Comparison of ENCODE assay signal across 8 cellular contexts in the genomic region with DNA sequence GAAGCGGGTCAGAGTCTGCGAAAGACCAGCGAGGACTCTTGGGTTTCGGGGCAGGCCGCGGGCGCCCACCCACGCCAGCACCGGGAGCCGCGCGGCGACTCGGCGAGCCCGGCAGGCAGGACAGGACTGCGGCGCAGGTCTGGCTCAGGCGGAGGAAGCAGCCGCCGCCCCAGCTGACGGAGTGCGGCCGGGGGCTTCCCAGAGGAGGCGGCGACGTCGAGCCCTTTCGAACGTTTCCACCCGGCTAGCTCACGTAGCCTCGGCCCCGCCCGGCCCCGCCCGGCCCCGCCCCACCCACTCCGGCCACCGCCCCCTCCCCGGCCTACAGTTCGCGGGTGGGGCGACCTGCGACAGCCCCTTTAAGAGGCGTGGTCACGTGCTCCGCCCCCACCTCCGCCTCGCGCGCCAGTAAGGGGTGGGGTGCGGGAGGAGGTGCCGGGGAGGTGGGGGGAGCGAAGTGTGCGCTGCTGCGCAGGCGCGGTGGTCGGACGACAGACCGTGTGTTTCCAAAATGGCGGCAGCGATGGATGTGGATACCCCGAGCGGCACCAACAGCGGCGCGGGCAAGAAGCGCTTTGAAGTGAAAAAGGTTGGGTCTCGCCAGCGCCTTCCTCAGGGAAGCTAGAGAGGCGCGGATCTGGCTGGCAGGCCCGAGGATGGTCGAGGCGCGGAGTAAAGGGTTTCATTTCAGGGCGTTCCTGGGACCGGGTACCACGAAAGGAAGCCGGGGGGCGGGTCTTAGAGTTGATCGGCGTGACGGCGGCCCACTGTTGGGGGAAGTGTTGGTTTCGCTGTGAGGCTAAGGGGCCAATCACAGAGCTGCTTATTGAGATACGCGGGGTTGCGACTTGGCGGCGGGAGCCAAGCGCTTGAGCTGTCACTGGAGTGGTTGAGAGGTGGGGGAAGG. TPM values are rescaled to one million over a fixed set of nuclear protein-coding genes. Genes with fewer than 3 reads are reported as not detected.
DNase-seq lines count a peak whose midpoint lies in the region; ATAC-seq and TF ChIP-seq lines count a peak whose summit lies in the region.

Gene RBX1 (plus strand): TSS at position 491 of the 907 bp plus-strand sequence. CDS start 21 bp downstream, at position 512.

- DNase-seq in GM23338 (ENCODE audit: low spot score) = peak; percentile 99
- DNase-seq in LHCN-M2 (ENCODE audit: low read depth) = peak; percentile 97
- DNase-seq in RPMI8226 = peak; percentile 98
- DNase-seq in fibroblast of lung (ENCODE audit: low read depth in 2 of 2) = peak; percentile 97 to 99
- peak; percentile 96 to 100 (median 99) for DNase-seq in naive thymus-derived CD4-positive, alpha-beta T cell
- peak; percentile 97 for DNase-seq in stimulated activated naive B cell treated with anti-CD40 and anti-IgM and Interleukin-4, amounts not matched to agents 10 μg/mL and 1 μg/mL and 100 μg/mL, for 72 hours

- peaks cover 29% of the 10 kb centered on the region for H3K36me3 Mint-ChIP-seq in GM23338 (ENCODE audit: low read depth)
- peaks cover 55% of the 10 kb centered on the region for H3K36me3 Mint-ChIP-seq in activated T-helper 17 cell treated with anti-CD3 and anti-CD28 coated beads, Interleukin-2, amount 50 U/mL, for 72 hours (ENCODE audit: low read depth)
- peaks cover 0 to 17% (median 7%) of the 10 kb centered on the region in 5 donors for H3K36me3 Mint-ChIP-seq in naive thymus-derived CD4-positive, alpha-beta T cell
- H3K36me3 Mint-ChIP-seq in stimulated activated naive B cell treated with anti-CD40 and anti-IgM and Interleukin-4, amounts not matched to agents 10 μg/mL and 1 μg/mL and 100 μg/mL, for 72 hours = peaks cover 12 to 32% of the 10 kb centered on the region in 2 donors

- H3K27me3 Mint-ChIP-seq in GM23338 (ENCODE audit: insufficient read depth, low read depth, poor library complexity) = peaks cover 12% of the 10 kb centered on the region
- H3K27me3 Mint-ChIP-seq in activated T-helper 17 cell treated with anti-CD3 and anti-CD28 coated beads, Interleukin-2, amount 50 U/mL, for 72 hours = no peaks in the 10 kb centered on the region
- H3K27me3 Mint-ChIP-seq in naive thymus-derived CD4-positive, alpha-beta T cell = no peaks in the 10 kb centered on the region
- no peaks in the 10 kb centered on the region for H3K27me3 Mint-ChIP-seq in stimulated activated naive B cell treated with anti-CD40 and anti-IgM and Interleukin-4, amounts not matched to agents 10 μg/mL and 1 μg/mL and 100 μg/mL, for 72 hours

- peaks cover 9% of the 10 kb centered on the region; the same call in 2 of the 3 replicates for H3K4me1 Mint-ChIP-seq in GM23338
- peaks cover 14% of the 10 kb centered on the region for H3K4me1 Mint-ChIP-seq in activated T-helper 17 cell treated with anti-CD3 and anti-CD28 coated beads, Interleukin-2, amount 50 U/mL, for 72 hours
- peaks cover 20 to 43% (median 39%) of the 10 kb centered on the region in 7 donors for H3K4me1 Mint-ChIP-seq in naive thymus-derived CD4-positive, alpha-beta T cell
- peaks cover 12 to 46% of the 10 kb centered on the region in 2 donors for H3K4me1 Mint-ChIP-seq in stimulated activated naive B cell treated with anti-CD40 and anti-IgM and Interleukin-4, amounts not matched to agents 10 μg/mL and 1 μg/mL and 100 μg/mL, for 72 hours

- H3K27ac Mint-ChIP-seq in GM23338 = peak within 1 kb of the TSS; percentile 98
- peak within 1 kb of the TSS; percentile 98 for H3K27ac Mint-ChIP-seq in activated T-helper 17 cell treated with anti-CD3 and anti-CD28 coated beads, Interleukin-2, amount 50 U/mL, for 72 hours
- peak within 1 kb of the TSS; percentile 96 to 100 (median 99) for H3K27ac Mint-ChIP-seq in naive thymus-derived CD4-positive, alpha-beta T cell
- H3K27ac Mint-ChIP-seq in stimulated activated naive B cell treated with anti-CD40 and anti-IgM and Interleukin-4, amounts not matched to agents 10 μg/mL and 1 μg/mL and 100 μg/mL, for 72 hours = peak within 1 kb of the TSS; percentile 100

- H3K9me3 ChIP-seq in DOHH2 (ENCODE audit: control insufficient read depth, insufficient read depth, low read length) (no peaks in the 10 kb centered on the region), fibroblast of lung (ENCODE audit: control insufficient read depth, insufficient read depth, low read depth, low read length) (no peaks in the 10 kb centered on the region)
- no peaks in the 10 kb centered on the region for H3K9me3 ChIP-seq in naive thymus-derived CD4-positive, alpha-beta T cell (ENCODE audit: control insufficient read depth in 2 of 3, low read length in 3 of 3)

- H3K4me3 ChIP-seq in DOHH2 (ENCODE audit: low read length) (peak within 1 kb of the TSS; percentile 94), GM23338 (peak within 1 kb of the TSS; percentile 92), fibroblast of lung (replicated peaks in 1 of 4; ENCODE audit: control extremely low read depth in 1 of 4, insufficient read depth in 1 of 4, low read depth in 3 of 4, low read length in 4 of 4) (peak within 1 kb of the TSS; percentile 86 to 96 (median 91))
- H3K4me3 ChIP-seq in naive thymus-derived CD4-positive, alpha-beta T cell (ENCODE audit: low read length) = peak within 1 kb of the TSS; percentile 98

- no peaks in the 10 kb centered on the region for H3K9me2 ChIP-seq in DOHH2 (replicated peaks; ENCODE audit: control insufficient read depth, low read length)
- no peaks in the 10 kb centered on the region for H3K9me2 ChIP-seq in GM23338 (ENCODE audit: insufficient read depth)

- H3K79me2 ChIP-seq in DOHH2 (ENCODE audit: control insufficient read depth, low read length) (peaks cover 45% of the 10 kb centered on the region), GM23338 (replicated peaks; ENCODE audit: insufficient read depth) (peaks cover 44% of the 10 kb centered on the region), fibroblast of lung (ENCODE audit: control insufficient read depth, insufficient read depth, low read length) (peaks cover 39% of the 10 kb centered on the region)

- H3K4me2 ChIP-seq in DOHH2 (ENCODE audit: low read length) (peak within 1 kb of the TSS; percentile 88), GM23338 (peak within 1 kb of the TSS; percentile 94), fibroblast of lung (ENCODE audit: extremely low read depth, insufficient read depth, low read length) (peak within 1 kb of the TSS; percentile 96)

- H2AFZ ChIP-seq in GM23338 (peak within 1 kb of the TSS; percentile 99), fibroblast of lung (ENCODE audit: low read length) (peak within 1 kb of the TSS; percentile 86)

- H3F3A ChIP-seq in DOHH2 (ENCODE audit: control insufficient read depth, insufficient read depth) (0 out of 2 replicates have a peak, but pooled peaks cover 2% of the 10 kb centered on the region), GM23338 (replicated peaks; ENCODE audit: low read depth) (peaks cover 6% of the 10 kb centered on the region)

- no peaks in the 10 kb centered on the region for H3K9me3 Mint-ChIP-seq in GM23338
- no peaks in the 10 kb centered on the region for H3K9me3 Mint-ChIP-seq in activated T-helper 17 cell treated with anti-CD3 and anti-CD28 coated beads, Interleukin-2, amount 50 U/mL, for 72 hours
- peaks cover 0 to 6% (median 0%) of the 10 kb centered on the region in 11 donors for H3K9me3 Mint-ChIP-seq in naive thymus-derived CD4-positive, alpha-beta T cell
- H3K9me3 Mint-ChIP-seq in stimulated activated naive B cell treated with anti-CD40 and anti-IgM and Interleukin-4, amounts not matched to agents 10 μg/mL and 1 μg/mL and 100 μg/mL, for 72 hours = no peaks in the 10 kb centered on the region

- POLR2A ChIA-PET in naive thymus-derived CD4-positive, alpha-beta T cell (lab: Charles Lee) = interaction anchor here (0.6 to 4.1 kb wide), 20 partner anchors 9 to 517 kb away, joined by 3 to 109 read pairs (median 4); partner anchors contain the start of genes ACO2, EP300, PHF5A and RANGAP1

- intact Hi-C loops in naive thymus-derived CD4-positive, alpha-beta T cell (cut with micrococcal nuclease) = loop anchor here (1.0 kb wide), 16 partner anchors 29 to 670 kb away; partner anchors contain the start of genes L3MBTL2 (in 2 of the 2), MRTFA (in 2 of the 2), RANGAP1 (in 2 of the 2) and ST13 (in 2 of the 2)

- TF ChIP-seq CTCF in DOHH2 (IDR thresholded peaks at IDR 0.05; ENCODE audit: low read depth, low read length, poor library complexity, severe bottlenecking) (no peak), GM23338 (conservative IDR thresholded peaks at IDR 0.05; ENCODE audit: low read depth in 2 of 2) (no peak), fibroblast of lung (conservative IDR thresholded peaks at IDR 0.05 in 1 of 2, IDR thresholded peaks at IDR 0.05 in 1 of 2; ENCODE audit: low read depth in 1 of 2, low read length in 2 of 2) (no peak)

- CTCF ChIA-PET in naive thymus-derived CD4-positive, alpha-beta T cell (lab: Charles Lee) = interaction anchor here (0.6 to 1.4 kb wide), 3 partner anchors 11 to 142 kb away, joined by 3 to 4 read pairs (median 3); partner anchors contain the start of gene EP300

- H4K20me1 ChIP-seq in DOHH2 (ENCODE audit: control insufficient read depth, insufficient read depth, low read depth, low read length) (0 out of 2 replicates have a peak, but pooled peaks cover 3% of the 10 kb centered on the region), GM23338 (replicated peaks; ENCODE audit: insufficient read depth) (peaks cover 14% of the 10 kb centered on the region), fibroblast of lung (ENCODE audit: control insufficient read depth, extremely low read depth, insufficient read depth, low read length) (no peaks in the 10 kb centered on the region)

- peak within 1 kb of the TSS; percentile 96 for H3K4me3 Mint-ChIP-seq in GM23338
- H3K4me3 Mint-ChIP-seq in activated T-helper 17 cell treated with anti-CD3 and anti-CD28 coated beads, Interleukin-2, amount 50 U/mL, for 72 hours = peak within 1 kb of the TSS; percentile 97
- H3K4me3 Mint-ChIP-seq in naive thymus-derived CD4-positive, alpha-beta T cell = peak within 1 kb of the TSS; percentile 91 to 99 (median 98)
- H3K4me3 Mint-ChIP-seq in stimulated activated naive B cell treated with anti-CD40 and anti-IgM and Interleukin-4, amounts not matched to agents 10 μg/mL and 1 μg/mL and 100 μg/mL, for 72 hours = peak within 1 kb of the TSS; percentile 100

- peak; percentile 91 for ATAC-seq in GM23338
- ATAC-seq in activated T-helper 17 cell treated with anti-CD3 and anti-CD28 coated beads, Interleukin-2, amount 50 U/mL, for 72 hours (replicated peaks) = peak; percentile 83
- peak; percentile 92 for ATAC-seq in naive thymus-derived CD4-positive, alpha-beta T cell
- ATAC-seq in stimulated activated naive B cell treated with anti-CD40 and anti-IgM and Interleukin-4, amounts not matched to agents 10 μg/mL and 1 μg/mL and 100 μg/mL, for 72 hours (replicated peaks) = peak; percentile 86 to 87

- H3K36me3 ChIP-seq in DOHH2 (ENCODE audit: control insufficient read depth, low read length) (peaks cover 38% of the 10 kb centered on the region), GM23338 (ENCODE audit: insufficient read depth) (peaks cover 24% of the 10 kb centered on the region; the same call in 1 of the 2 replicates), fibroblast of lung (ENCODE audit: control insufficient read depth, insufficient read depth, low read length) (peaks cover 1% of the 10 kb centered on the region)
- H3K36me3 ChIP-seq in naive thymus-derived CD4-positive, alpha-beta T cell (ENCODE audit: control insufficient read depth in 2 of 3, insufficient read depth in 3 of 3, low read length in 3 of 3) = peaks cover 0 to 17% (median 6%) of the 10 kb centered on the region in 3 experiments

- peak within 1 kb of the TSS; percentile 92 for H3K9ac ChIP-seq in fibroblast of lung (ENCODE audit: insufficient read depth, low read length)

- H3K4me1 ChIP-seq in DOHH2 (ENCODE audit: control insufficient read depth, low read length) (peaks cover 22% of the 10 kb centered on the region), GM23338 (ENCODE audit: insufficient read depth) (0 out of 2 replicates have a peak, but pooled peaks cover 6% of the 10 kb centered on the region), fibroblast of lung (ENCODE audit: control insufficient read depth, extremely low read depth, insufficient read depth, low read length) (peaks cover 3% of the 10 kb centered on the region)
- peaks cover 16 to 19% of the 10 kb centered on the region in 2 donors for H3K4me1 ChIP-seq in naive thymus-derived CD4-positive, alpha-beta T cell (ENCODE audit: control insufficient read depth in 2 of 2, insufficient read depth in 2 of 2, low read length in 2 of 2)

- H3K27ac ChIP-seq in DOHH2 (ENCODE audit: low read depth, low read length) = peak within 1 kb of the TSS; percentile 55
- peak within 1 kb of the TSS; percentile 97 for H3K27ac ChIP-seq in GM23338 (ENCODE audit: low read depth)
- H3K27ac ChIP-seq in fibroblast of lung (ENCODE audit: insufficient read depth, low read length) = peak within 1 kb of the TSS; percentile 98
- peak within 1 kb of the TSS; percentile 99 for H3K27ac ChIP-seq in naive thymus-derived CD4-positive, alpha-beta T cell (ENCODE audit: low read depth, low read length)

- H3K27me3 ChIP-seq in DOHH2 (ENCODE audit: control insufficient read depth, low read length) (no peaks in the 10 kb centered on the region), GM23338 (ENCODE audit: insufficient read depth) (no peaks in the 10 kb centered on the region), fibroblast of lung (ENCODE audit: control insufficient read depth, insufficient read depth, low read length) (no peaks in the 10 kb centered on the region)
- no peaks in the 10 kb centered on the region for H3K27me3 ChIP-seq in naive thymus-derived CD4-positive, alpha-beta T cell (ENCODE audit: control insufficient read depth in 2 of 2, insufficient read depth in 2 of 2, low read length in 2 of 2)

RNA-seq across cellular contexts. Expression of gene RBX1, which starts in this region (rescaled TPM):
- total RNA-seq in GM23338 (2014; rRNA removed; shearing (Covaris generic)) = 31.7 and 36.7 TPM in 2 replicates
- polyA plus RNA-seq in GM23338 (2016; fragmentation: Nextera tagmentation; extraction: Ambion mirVana) (340 and 341 TPM in 2 replicates), fibroblast of lung (89.6 and 94.6 TPM in 2 replicates)
- total RNA-seq in LHCN-M2 (2014; rRNA removed) (53.3 and 87.0 TPM in 2 replicates), fibroblast of lung (48.8 and 53.2 TPM in 2 replicates)
- 122 TPM for polyA plus RNA-seq in LHCN-M2 (2012)
- 10 to 100 TPM; 70.8 to 93.0 TPM for total RNA-seq in activated T-helper 17 cell treated with anti-CD3 and anti-CD28 coated beads, Interleukin-2, amount 50 U/mL, for 72 hours
- polyA plus RNA-seq in fibroblast of lung (2012) = 109 and 110 TPM in 2 replicates
- 15.2 and 16.9 TPM in 2 replicates for polyA minus RNA-seq in fibroblast of lung (ENCODE audit: low replicate concordance)
- total RNA-seq in naive thymus-derived CD4-positive, alpha-beta T cell = 10 to 100 TPM; 28.9 to 91.3 (median 32.7) TPM
- 100 to 1,000 TPM; 109 to 171 TPM for polyA plus RNA-seq in naive thymus-derived CD4-positive, alpha-beta T cell

Comparison
In these comparisons a context has a peak if more than half of its experiments do, and no peak if none do; other contexts are left out.
1. Peak in every context shown above with its lines: DNase-seq, ATAC-seq, H3K4me3 ChIP-seq and H3K27ac ChIP-seq.